Comparison of ENCODE assay signal across 12 cellular contexts in genomic region chr1:200161801-200162200, GRCh38.
A peak's percentile ranks its signal among the peaks of the same experiment; 100 is the strongest.
DNase-seq lines count a peak whose midpoint lies in the region; ATAC-seq, FAIRE-seq and TF ChIP-seq lines count a peak whose summit lies in the region.
"Had no signal": no experiment of that assay in that cellular context is flagged by ENCODE, and none has a peak within 500 bp of the region (broad histone marks: within the 10 kb centered on the region; RNA-seq: fewer than 3 reads in every experiment).

No MANE protein-coding gene starts in this region.

- TF ChIP-seq RAD21 in K562 (CRISPR knock-in tag; conservative IDR thresholded peaks at IDR 0.05 in 1 of 2, IDR thresholded peaks at IDR 0.05 in 1 of 2), result no peak

- no peak for ATAC-seq in K562
- ATAC-seq in left cardiac atrium, result no peak

- H4K12ac ChIP-seq in trophoblast cell (ENCODE audit: low read depth, low read length), result no peak overlapping the region

- no peak overlapping the region for H3K4ac ChIP-seq in trophoblast cell (ENCODE audit: low read depth, low read length)

- no peak for TF ChIP-seq POLR2A in K562 (conservative IDR thresholded peaks at IDR 0.05)

- TF ChIP-seq CTCF in K562 (IDR thresholded peaks at IDR 0.05 in 2 of 3, conservative IDR thresholded peaks at IDR 0.05 in 1 of 3; ENCODE audit: insufficient read depth in 2 of 3, low read depth in 1 of 3, low read length in 3 of 3), result no peak

- BruUV-seq in K562 (replicated peaks; lab: Mats Ljungman, UMichigan), result no TSS peak

- no peaks in the 10 kb centered on the region for H3K9me1 ChIP-seq in K562 (ENCODE audit: control insufficient read depth, insufficient read depth, low read length)

- no peak overlapping the region for H2BK120ac ChIP-seq in trophoblast cell (ENCODE audit: insufficient read depth, low read length, poor library complexity)

- no peak overlapping the region for H2BK12ac ChIP-seq in trophoblast cell (ENCODE audit: low read length)

- WGBS in K562 (ENCODE audit: insufficient coverage, low coverage, missing lambda C conversion rate), result 71% methylated on average over 4 of the region's 4 CpGs
- WGBS in trophoblast cell (ENCODE audit: extremely low coverage, insufficient coverage, insufficient read length), result no CpG with 5 or more reads among the region's 4 CpGs

- H4K20me1 ChIP-seq in K562 (replicated peaks; ENCODE audit: control insufficient read depth, insufficient read depth, low read length), result no peaks in the 10 kb centered on the region
- H4K20me1 ChIP-seq: BLaER1 treated with 17β-estradiol and CSF1 and Interleukin-3, amounts not matched to agents 10 nM and 100 nM had no signal

- H3K23ac ChIP-seq in trophoblast cell (ENCODE audit: low read length), result no peak overlapping the region

- intact Hi-C loops in K562 (cut with micrococcal nuclease) (no loop called here), left cardiac atrium (cut with DNase I) (no loop called here)

- CTCF ChIA-PET in K562 (lab: Yijun Ruan, JAX; ENCODE audit: low intra/inter-chr PET ratio), result no interaction called here

- no peak overlapping the region for H3K4me2 ChIP-seq in K562 (ENCODE audit: insufficient read depth, low read length)
- H3K4me2 ChIP-seq in trophoblast cell (ENCODE audit: low read length), result no peak overlapping the region
- H3K4me2 ChIP-seq: BLaER1 treated with 17β-estradiol and CSF1 and Interleukin-3, amounts not matched to agents 10 nM and 100 nM had no signal

- DNase-seq in SIG-M5 treated with dmso at 0.1 percent for 504 hours (lab: John Stamatoyannopoulos, UW; ENCODE audit: unreplicated experiment) (peak; percentile 56), SIG-M5 (lab: John Stamatoyannopoulos, UW) (no peak), K562 (ENCODE audit: extremely low read depth in 1 of 4, low spot score in 3 of 4) (no peak), trophoblast cell (peak; percentile 78 to 93), left cardiac atrium (no peak), T-helper 1 cell (no peak), NCI-H345 (lab: John Stamatoyannopoulos, UW) (no peak)
- DNase-seq: ACHN; CD4-positive, CD25-positive, alpha-beta regulatory T cell; GF-D8 had no signal

- no peaks in the 10 kb centered on the region for H3K79me2 ChIP-seq in K562 (ENCODE audit: control insufficient read depth, insufficient read depth, low read length)
- no peaks in the 10 kb centered on the region for H3K79me2 ChIP-seq in trophoblast cell (ENCODE audit: control insufficient read depth, insufficient read depth, low read length, poor library complexity)

- H3K4me1 ChIP-seq in K562 (replicated peaks in 1 of 2; ENCODE audit: control insufficient read depth in 2 of 2, insufficient read depth in 2 of 2, low read length in 2 of 2) (no peaks in the 10 kb centered on the region; a peak in 2 of 5 replicates), trophoblast cell (ENCODE audit: control insufficient read depth in 1 of 2, insufficient read depth in 2 of 2, low read length in 2 of 2) (peaks cover 2 to 7% of the 10 kb centered on the region in 2 experiments)
- H3K4me1 ChIP-seq: BLaER1 treated with 17β-estradiol and CSF1 and Interleukin-3, amounts not matched to agents 10 nM and 100 nM had no signal

- POLR2A ChIA-PET in K562 (lab: Yijun Ruan, JAX), result interaction anchor here (0.6 to 1.4 kb wide), 5 partner anchors 10 to 233 kb away, joined by 3 to 9 read pairs (median 4); no protein-coding TSS in a partner anchor

- H2AFZ ChIP-seq in K562 (ENCODE audit: low read depth, low read length), result peak overlapping the region; percentile 21
- no peak overlapping the region for H2AFZ ChIP-seq in trophoblast cell (ENCODE audit: insufficient read depth, low read length, poor library complexity)

- no peak overlapping the region for H4K91ac ChIP-seq in trophoblast cell (ENCODE audit: low read depth, low read length)

- no peak overlapping the region for H2BK5ac ChIP-seq in trophoblast cell (ENCODE audit: low read depth, low read length, poor library complexity)

- no peak for TF ChIP-seq EP300 in K562 (IDR thresholded peaks at IDR 0.05; ENCODE audit: low read length)

- H3K27me3 ChIP-seq in K562 (ENCODE audit: control insufficient read depth in 2 of 2, insufficient read depth in 2 of 2, low read length in 2 of 2) (no peaks in the 10 kb centered on the region), trophoblast cell (ENCODE audit: insufficient read depth, low read length) (no peaks in the 10 kb centered on the region)
- H3K27me3 ChIP-seq: BLaER1 treated with 17β-estradiol and CSF1 and Interleukin-3, amounts not matched to agents 10 nM and 100 nM had no signal

- H3K18ac ChIP-seq in trophoblast cell (ENCODE audit: low read length), result no peak overlapping the region

- no peak overlapping the region for H3K27ac ChIP-seq in K562 (ENCODE audit: extremely low read depth, low read depth, low read length)
- no peak overlapping the region for H3K27ac ChIP-seq in trophoblast cell (ENCODE audit: low read depth, low read length)
- H3K27ac ChIP-seq: BLaER1 treated with 17β-estradiol and CSF1 and Interleukin-3, amounts not matched to agents 10 nM and 100 nM had no signal

- in situ Hi-C loops in K562 (cut with MboI), result no loop called here

- H3K9ac ChIP-seq in K562 (ENCODE audit: insufficient read depth in 1 of 2, low read depth in 2 of 2, low read length in 2 of 2) (no peak overlapping the region), trophoblast cell (ENCODE audit: low read length) (no peak overlapping the region)
- H3K9ac ChIP-seq: BLaER1 treated with 17β-estradiol and CSF1 and Interleukin-3, amounts not matched to agents 10 nM and 100 nM had no signal

- H3K14ac ChIP-seq in trophoblast cell (ENCODE audit: low read length), result no peak overlapping the region

- no peak overlapping the region for H4K8ac ChIP-seq in trophoblast cell (ENCODE audit: low read depth, low read length)

- no peaks in the 10 kb centered on the region for H3K36me3 ChIP-seq in K562 (ENCODE audit: control insufficient read depth, insufficient read depth, low read length)
- H3K36me3 ChIP-seq in trophoblast cell (ENCODE audit: control insufficient read depth in 1 of 2, insufficient read depth in 2 of 2, low read length in 2 of 2), result no peaks in the 10 kb centered on the region
- H3K36me3 ChIP-seq: BLaER1 treated with 17β-estradiol and CSF1 and Interleukin-3, amounts not matched to agents 10 nM and 100 nM had no signal

- no peak for FAIRE-seq in K562 (lab: Jason Lieb, UNC)
- FAIRE-seq: GM19239 had no signal

- no peaks in the 10 kb centered on the region for H3K79me1 ChIP-seq in trophoblast cell (ENCODE audit: low read length)

- H3K9me3 ChIP-seq in K562 (replicated peaks; ENCODE audit: control insufficient read depth, insufficient read depth, low read depth, low read length), result no peaks in the 10 kb centered on the region
- no peaks in the 10 kb centered on the region for H3K9me3 ChIP-seq in trophoblast cell (ENCODE audit: insufficient read depth, low read depth, low read length)
- H3K9me3 ChIP-seq: BLaER1 treated with 17β-estradiol and CSF1 and Interleukin-3, amounts not matched to agents 10 nM and 100 nM had no signal

- H3K4me3 ChIP-seq in K562 (no peak overlapping the region), trophoblast cell (ENCODE audit: low read depth, low read length) (no peak overlapping the region)
- H3K4me3 ChIP-seq: BLaER1 treated with 17β-estradiol and CSF1 and Interleukin-3, amounts not matched to agents 10 nM and 100 nM had no signal

- H2AK5ac ChIP-seq in trophoblast cell (ENCODE audit: low read length), result no peak overlapping the region

TF ChIP-seq in K562, 482 proteins besides CTCF, POLR2A, EP300 and RAD21 (continues in another document):
- no peak for TF ChIP-seq MLLT1 (IDR thresholded peaks at IDR 0.05)
- no peak for TF ChIP-seq ESRRB (CRISPR knock-in tag; IDR thresholded peaks at IDR 0.05; ENCODE audit: borderline replicate concordance)
- TF ChIP-seq ZHX1 (conservative IDR thresholded peaks at IDR 0.05; ENCODE audit: low read length), result no peak
- TF ChIP-seq HDAC2 (IDR thresholded peaks at IDR 0.05), result no peak
- no peak for TF ChIP-seq RBM34 (IDR thresholded peaks at IDR 0.05; ENCODE audit: borderline replicate concordance, insufficient read depth, low read length)
- TF ChIP-seq ZNF232 (CRISPR knock-in tag; IDR thresholded peaks at IDR 0.05), result no peak
- TF ChIP-seq NEUROD1 (IDR thresholded peaks at IDR 0.05; ENCODE audit: borderline replicate concordance, low read depth, low read length, partially characterized antibody), result no peak
- no peak for TF ChIP-seq PTTG1 (tag; IDR thresholded peaks at IDR 0.05; ENCODE audit: low read depth)
- no peak for TF ChIP-seq TEAD4 (IDR thresholded peaks at IDR 0.05; ENCODE audit: low read length)
- TF ChIP-seq TEAD4 (CRISPR knock-in tag; IDR thresholded peaks at IDR 0.05; ENCODE audit: borderline replicate concordance), result no peak
- TF ChIP-seq BMI1 (IDR thresholded peaks at IDR 0.05; ENCODE audit: low read length), result no peak
- TF ChIP-seq ELF4 (CRISPR knock-in tag; IDR thresholded peaks at IDR 0.05), result no peak

Comparison
In these comparisons a context has a peak if more than half of its experiments do, and no peak if none do; other contexts are left out.
1. DNase-seq: peak in SIG-M5 treated with dmso at 0.1 percent for 504 hours (single experiment) and trophoblast cell (2 of 2); none in SIG-M5 (single experiment), K562 (0 of 4), left cardiac atrium (single experiment), T-helper 1 cell (0 of 5) and NCI-H345 (single experiment).